1 cellular context compared by ENCODE assay signal in the genomic region with DNA sequence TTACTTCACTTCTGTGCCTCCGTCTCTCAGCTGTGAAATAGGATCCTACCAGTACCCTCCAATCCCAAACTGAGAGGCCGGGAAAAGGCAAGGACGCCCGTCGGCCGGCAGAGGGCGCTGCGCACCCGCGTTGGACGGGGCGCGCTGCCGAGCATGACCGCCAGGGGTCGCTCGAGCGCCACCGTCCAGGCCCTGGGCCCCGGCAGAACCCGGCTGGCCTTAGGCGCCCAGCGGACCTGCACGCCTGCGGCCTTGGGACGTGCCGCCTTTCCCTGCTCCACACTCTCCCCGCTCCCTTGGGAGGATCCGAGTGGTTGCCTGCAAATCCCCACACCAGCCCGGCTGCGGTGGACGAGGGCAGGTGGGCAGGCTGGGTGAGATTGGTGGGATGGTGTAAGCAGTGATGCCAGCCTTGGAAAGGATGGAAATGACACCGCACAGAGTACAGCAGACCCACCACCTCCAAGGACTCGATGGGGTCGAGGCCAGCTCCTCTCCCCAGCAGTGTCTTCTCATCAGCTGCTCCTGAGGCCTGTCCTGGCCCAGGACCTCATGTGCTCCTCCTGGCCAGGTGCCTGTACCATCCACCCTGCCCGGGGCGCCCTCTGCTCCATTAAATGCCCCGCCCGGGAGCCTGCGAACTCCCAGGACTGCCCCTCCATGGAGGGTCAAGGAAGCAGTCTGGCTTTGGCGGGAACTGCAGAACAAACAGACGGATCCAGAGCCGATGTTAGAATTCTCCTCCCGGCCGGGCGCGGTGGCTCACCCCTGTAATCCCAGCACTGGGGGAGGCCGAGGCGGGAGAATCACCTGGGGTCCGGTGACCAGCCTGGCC.
A peak's percentile ranks its signal among the peaks of the same experiment; 100 is the strongest.
TF ChIP-seq lines count a peak whose summit lies in the region.

No MANE protein-coding gene starts in this region.

TF ChIP-seq in HepG2, 621 proteins besides CTCF, POLR2A, EP300 and RAD21 (continued from another document and continues in another):
- TF ChIP-seq, protein P1, sequence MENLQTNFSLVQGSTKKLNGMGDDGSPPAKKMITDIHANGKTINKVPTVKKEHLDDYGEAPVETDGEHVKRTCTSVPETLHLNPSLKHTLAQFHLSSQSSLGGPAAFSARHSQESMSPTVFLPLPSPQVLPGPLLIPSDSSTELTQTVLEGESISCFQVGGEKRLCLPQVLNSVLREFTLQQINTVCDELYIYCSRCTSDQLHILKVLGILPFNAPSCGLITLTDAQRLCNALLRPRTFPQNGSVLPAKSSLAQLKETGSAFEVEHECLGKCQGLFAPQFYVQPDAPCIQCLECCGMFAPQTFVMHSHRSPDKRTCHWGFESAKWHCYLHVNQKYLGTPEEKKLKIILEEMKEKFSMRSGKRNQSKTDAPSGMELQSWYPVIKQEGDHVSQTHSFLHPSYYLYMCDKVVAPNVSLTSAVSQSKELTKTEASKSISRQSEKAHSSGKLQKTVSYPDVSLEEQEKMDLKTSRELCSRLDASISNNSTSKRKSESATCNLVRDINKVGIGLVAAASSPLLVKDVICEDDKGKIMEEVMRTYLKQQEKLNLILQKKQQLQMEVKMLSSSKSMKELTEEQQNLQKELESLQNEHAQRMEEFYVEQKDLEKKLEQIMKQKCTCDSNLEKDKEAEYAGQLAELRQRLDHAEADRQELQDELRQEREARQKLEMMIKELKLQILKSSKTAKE (CRISPR knock-in tag; IDR thresholded peaks at IDR 0.05; ENCODE audit: borderline replicate concordance) = no peak
- TF ChIP-seq ZNF616 (CRISPR knock-in tag; IDR thresholded peaks at IDR 0.05; ENCODE audit: low read depth) (no peak), JDP2 (CRISPR knock-in tag; IDR thresholded peaks at IDR 0.05; ENCODE audit: borderline replicate concordance) (no peak), RNF2 (conservative IDR thresholded peaks at IDR 0.05; ENCODE audit: low read depth) (no peak), FOXO1 (CRISPR knock-in tag; IDR thresholded peaks at IDR 0.05) (peak; percentile 47), ZNF335 (CRISPR knock-in tag; IDR thresholded peaks at IDR 0.05) (no peak), ELF3 (CRISPR knock-in tag; IDR thresholded peaks at IDR 0.05) (peak; percentile 63), ZNF790 (CRISPR knock-in tag; IDR thresholded peaks at IDR 0.05; ENCODE audit: borderline replicate concordance) (no peak), TCF7L2 (IDR thresholded peaks at IDR 0.05; ENCODE audit: low read depth, low read length) (no peak), ZNF749 (CRISPR knock-in tag; IDR thresholded peaks at IDR 0.05; ENCODE audit: borderline replicate concordance) (peak; percentile 18; the same call in 1 of the 2 replicates), ZFP82 (CRISPR knock-in tag; IDR thresholded peaks at IDR 0.05; ENCODE audit: borderline replicate concordance) (no peak), IKZF4 (CRISPR knock-in tag; IDR thresholded peaks at IDR 0.05; ENCODE audit: borderline replicate concordance, low read depth, not compliant biosample characterization) (no peak), ZSCAN30 (CRISPR knock-in tag; IDR thresholded peaks at IDR 0.05) (0 out of 2 replicates have a peak, but pooled peaks have one; percentile 74), ISX (CRISPR knock-in tag; conservative IDR thresholded peaks at IDR 0.05) (no peak), ZNF776 (CRISPR knock-in tag; IDR thresholded peaks at IDR 0.05) (no peak), U2AF2 (IDR thresholded peaks at IDR 0.05; ENCODE audit: low read depth, low read length) (no peak), SRSF1 (optimal IDR thresholded peaks at IDR 0.05; ENCODE audit: low read depth, low read length) (no peak), ESRRA (CRISPR knock-in tag; IDR thresholded peaks at IDR 0.05; ENCODE audit: low read depth) (no peak), KMT2A (CRISPR knock-in tag; IDR thresholded peaks at IDR 0.05) (peak; percentile 58; the same call in 1 of the 2 replicates), AGO1 (IDR thresholded peaks at IDR 0.05; ENCODE audit: low read depth, low read length, poor library complexity, severe bottlenecking) (peak; percentile 52), ZNF431 (CRISPR knock-in tag; IDR thresholded peaks at IDR 0.05; ENCODE audit: borderline replicate concordance, low read depth) (no peak; the same call in 1 of the 2 replicates), SKI (IDR thresholded peaks at IDR 0.05; ENCODE audit: partially characterized antibody) (peak; percentile 52), ZNF782 (CRISPR knock-in tag; IDR thresholded peaks at IDR 0.05; ENCODE audit: borderline replicate concordance) (peak; percentile 87; the same call in 1 of the 2 replicates), STAG1 (CRISPR knock-in tag; IDR thresholded peaks at IDR 0.05) (peak; percentile 100), DMAP1 (CRISPR knock-in tag; IDR thresholded peaks at IDR 0.05) (no peak), ARHGAP35 (CRISPR knock-in tag; IDR thresholded peaks at IDR 0.05; ENCODE audit: borderline replicate concordance) (peak; percentile 91), FOSL2 (CRISPR knock-in tag; IDR thresholded peaks at IDR 0.05) (peak; percentile 44; the same call in 1 of the 2 replicates), SRSF9 (IDR thresholded peaks at IDR 0.05; ENCODE audit: borderline replicate concordance, insufficient read depth, low read depth, low read length, poor library complexity, severe bottlenecking) (no peak), SALL1 (CRISPR knock-in tag; IDR thresholded peaks at IDR 0.05) (peak; percentile 92), ZFX (CRISPR knock-in tag; IDR thresholded peaks at IDR 0.05; ENCODE audit: low read depth) (peak; percentile 80), ETV5 (CRISPR knock-in tag; IDR thresholded peaks at IDR 0.05; ENCODE audit: borderline replicate concordance) (no peak; the same call in 1 of the 2 replicates), HOXA9 (CRISPR knock-in tag; IDR thresholded peaks at IDR 0.05; ENCODE audit: borderline replicate concordance) (no peak), GATAD1 (CRISPR knock-in tag; IDR thresholded peaks at IDR 0.05) (peak; percentile 45; the same call in 1 of the 2 replicates), TSC22D2 (CRISPR knock-in tag; IDR thresholded peaks at IDR 0.05; ENCODE audit: borderline replicate concordance) (peak; percentile 83; the same call in 1 of the 2 replicates), NCOR1 (IDR thresholded peaks at IDR 0.05; ENCODE audit: borderline replicate concordance, low read length) (no peak)
- TF ChIP-seq, protein P2, sequence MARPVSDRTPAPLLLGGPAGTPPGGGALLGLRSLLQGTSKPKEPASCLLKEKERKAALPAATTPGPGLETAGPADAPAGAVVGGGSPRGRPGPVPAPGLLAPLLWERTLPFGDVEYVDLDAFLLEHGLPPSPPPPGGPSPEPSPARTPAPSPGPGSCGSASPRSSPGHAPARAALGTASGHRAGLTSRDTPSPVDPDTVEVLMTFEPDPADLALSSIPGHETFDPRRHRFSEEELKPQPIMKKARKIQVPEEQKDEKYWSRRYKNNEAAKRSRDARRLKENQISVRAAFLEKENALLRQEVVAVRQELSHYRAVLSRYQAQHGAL (CRISPR knock-in tag; IDR thresholded peaks at IDR 0.05; ENCODE audit: not compliant biosample characterization) = no peak
- TF ChIP-seq, protein P3, sequence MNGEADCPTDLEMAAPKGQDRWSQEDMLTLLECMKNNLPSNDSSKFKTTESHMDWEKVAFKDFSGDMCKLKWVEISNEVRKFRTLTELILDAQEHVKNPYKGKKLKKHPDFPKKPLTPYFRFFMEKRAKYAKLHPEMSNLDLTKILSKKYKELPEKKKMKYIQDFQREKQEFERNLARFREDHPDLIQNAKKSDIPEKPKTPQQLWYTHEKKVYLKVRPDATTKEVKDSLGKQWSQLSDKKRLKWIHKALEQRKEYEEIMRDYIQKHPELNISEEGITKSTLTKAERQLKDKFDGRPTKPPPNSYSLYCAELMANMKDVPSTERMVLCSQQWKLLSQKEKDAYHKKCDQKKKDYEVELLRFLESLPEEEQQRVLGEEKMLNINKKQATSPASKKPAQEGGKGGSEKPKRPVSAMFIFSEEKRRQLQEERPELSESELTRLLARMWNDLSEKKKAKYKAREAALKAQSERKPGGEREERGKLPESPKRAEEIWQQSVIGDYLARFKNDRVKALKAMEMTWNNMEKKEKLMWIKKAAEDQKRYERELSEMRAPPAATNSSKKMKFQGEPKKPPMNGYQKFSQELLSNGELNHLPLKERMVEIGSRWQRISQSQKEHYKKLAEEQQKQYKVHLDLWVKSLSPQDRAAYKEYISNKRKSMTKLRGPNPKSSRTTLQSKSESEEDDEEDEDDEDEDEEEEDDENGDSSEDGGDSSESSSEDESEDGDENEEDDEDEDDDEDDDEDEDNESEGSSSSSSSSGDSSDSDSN (CRISPR knock-in tag; IDR thresholded peaks at IDR 0.05) = peak; percentile 67
- TF ChIP-seq, protein P4, sequence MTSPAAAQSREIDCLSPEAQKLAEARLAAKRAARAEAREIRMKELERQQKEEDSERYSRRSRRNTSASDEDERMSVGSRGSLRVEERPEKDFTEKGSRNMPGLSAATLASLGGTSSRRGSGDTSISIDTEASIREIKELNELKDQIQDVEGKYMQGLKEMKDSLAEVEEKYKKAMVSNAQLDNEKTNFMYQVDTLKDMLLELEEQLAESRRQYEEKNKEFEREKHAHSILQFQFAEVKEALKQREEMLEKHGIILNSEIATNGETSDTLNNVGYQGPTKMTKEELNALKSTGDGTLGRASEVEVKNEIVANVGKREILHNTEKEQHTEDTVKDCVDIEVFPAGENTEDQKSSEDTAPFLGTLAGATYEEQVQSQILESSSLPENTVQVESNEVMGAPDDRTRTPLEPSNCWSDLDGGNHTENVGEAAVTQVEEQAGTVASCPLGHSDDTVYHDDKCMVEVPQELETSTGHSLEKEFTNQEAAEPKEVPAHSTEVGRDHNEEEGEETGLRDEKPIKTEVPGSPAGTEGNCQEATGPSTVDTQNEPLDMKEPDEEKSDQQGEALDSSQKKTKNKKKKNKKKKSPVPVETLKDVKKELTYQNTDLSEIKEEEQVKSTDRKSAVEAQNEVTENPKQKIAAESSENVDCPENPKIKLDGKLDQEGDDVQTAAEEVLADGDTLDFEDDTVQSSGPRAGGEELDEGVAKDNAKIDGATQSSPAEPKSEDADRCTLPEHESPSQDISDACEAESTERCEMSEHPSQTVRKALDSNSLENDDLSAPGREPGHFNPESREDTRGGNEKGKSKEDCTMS (CRISPR knock-in tag; conservative IDR thresholded peaks at IDR 0.05) = no peak
- TF ChIP-seq, protein P5, sequence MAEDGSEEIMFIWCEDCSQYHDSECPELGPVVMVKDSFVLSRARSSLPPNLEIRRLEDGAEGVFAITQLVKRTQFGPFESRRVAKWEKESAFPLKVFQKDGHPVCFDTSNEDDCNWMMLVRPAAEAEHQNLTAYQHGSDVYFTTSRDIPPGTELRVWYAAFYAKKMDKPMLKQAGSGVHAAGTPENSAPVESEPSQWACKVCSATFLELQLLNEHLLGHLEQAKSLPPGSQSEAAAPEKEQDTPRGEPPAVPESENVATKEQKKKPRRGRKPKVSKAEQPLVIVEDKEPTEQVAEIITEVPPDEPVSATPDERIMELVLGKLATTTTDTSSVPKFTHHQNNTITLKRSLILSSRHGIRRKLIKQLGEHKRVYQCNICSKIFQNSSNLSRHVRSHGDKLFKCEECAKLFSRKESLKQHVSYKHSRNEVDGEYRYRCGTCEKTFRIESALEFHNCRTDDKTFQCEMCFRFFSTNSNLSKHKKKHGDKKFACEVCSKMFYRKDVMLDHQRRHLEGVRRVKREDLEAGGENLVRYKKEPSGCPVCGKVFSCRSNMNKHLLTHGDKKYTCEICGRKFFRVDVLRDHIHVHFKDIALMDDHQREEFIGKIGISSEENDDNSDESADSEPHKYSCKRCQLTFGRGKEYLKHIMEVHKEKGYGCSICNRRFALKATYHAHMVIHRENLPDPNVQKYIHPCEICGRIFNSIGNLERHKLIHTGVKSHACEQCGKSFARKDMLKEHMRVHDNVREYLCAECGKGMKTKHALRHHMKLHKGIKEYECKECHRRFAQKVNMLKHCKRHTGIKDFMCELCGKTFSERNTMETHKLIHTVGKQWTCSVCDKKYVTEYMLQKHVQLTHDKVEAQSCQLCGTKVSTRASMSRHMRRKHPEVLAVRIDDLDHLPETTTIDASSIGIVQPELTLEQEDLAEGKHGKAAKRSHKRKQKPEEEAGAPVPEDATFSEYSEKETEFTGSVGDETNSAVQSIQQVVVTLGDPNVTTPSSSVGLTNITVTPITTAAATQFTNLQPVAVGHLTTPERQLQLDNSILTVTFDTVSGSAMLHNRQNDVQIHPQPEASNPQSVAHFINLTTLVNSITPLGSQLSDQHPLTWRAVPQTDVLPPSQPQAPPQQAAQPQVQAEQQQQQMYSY (CRISPR knock-in tag; IDR thresholded peaks at IDR 0.05) = no peak
- TF ChIP-seq, protein P6, sequence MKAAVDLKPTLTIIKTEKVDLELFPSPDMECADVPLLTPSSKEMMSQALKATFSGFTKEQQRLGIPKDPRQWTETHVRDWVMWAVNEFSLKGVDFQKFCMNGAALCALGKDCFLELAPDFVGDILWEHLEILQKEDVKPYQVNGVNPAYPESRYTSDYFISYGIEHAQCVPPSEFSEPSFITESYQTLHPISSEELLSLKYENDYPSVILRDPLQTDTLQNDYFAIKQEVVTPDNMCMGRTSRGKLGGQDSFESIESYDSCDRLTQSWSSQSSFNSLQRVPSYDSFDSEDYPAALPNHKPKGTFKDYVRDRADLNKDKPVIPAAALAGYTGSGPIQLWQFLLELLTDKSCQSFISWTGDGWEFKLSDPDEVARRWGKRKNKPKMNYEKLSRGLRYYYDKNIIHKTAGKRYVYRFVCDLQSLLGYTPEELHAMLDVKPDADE (CRISPR knock-in tag; IDR thresholded peaks at IDR 0.05) = no peak
- TF ChIP-seq, protein P7, sequence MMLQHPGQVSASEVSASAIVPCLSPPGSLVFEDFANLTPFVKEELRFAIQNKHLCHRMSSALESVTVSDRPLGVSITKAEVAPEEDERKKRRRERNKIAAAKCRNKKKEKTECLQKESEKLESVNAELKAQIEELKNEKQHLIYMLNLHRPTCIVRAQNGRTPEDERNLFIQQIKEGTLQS (CRISPR knock-in tag; IDR thresholded peaks at IDR 0.05) = no peak
- TF ChIP-seq, protein P8, sequence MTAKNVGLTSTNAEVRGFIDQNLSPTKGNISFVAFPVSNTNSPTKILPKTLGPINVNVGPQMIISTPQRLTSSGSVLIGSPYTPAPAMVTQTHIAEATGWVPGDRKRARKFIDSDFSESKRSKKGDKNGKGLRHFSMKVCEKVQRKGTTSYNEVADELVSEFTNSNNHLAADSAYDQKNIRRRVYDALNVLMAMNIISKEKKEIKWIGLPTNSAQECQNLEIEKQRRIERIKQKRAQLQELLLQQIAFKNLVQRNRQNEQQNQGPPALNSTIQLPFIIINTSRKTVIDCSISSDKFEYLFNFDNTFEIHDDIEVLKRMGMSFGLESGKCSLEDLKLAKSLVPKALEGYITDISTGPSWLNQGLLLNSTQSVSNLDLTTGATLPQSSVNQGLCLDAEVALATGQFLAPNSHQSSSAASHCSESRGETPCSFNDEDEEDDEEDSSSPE (CRISPR knock-in tag; IDR thresholded peaks at IDR 0.05) = 0 out of 2 replicates have a peak, but pooled peaks have one; percentile 24
- TF ChIP-seq, protein P9, sequence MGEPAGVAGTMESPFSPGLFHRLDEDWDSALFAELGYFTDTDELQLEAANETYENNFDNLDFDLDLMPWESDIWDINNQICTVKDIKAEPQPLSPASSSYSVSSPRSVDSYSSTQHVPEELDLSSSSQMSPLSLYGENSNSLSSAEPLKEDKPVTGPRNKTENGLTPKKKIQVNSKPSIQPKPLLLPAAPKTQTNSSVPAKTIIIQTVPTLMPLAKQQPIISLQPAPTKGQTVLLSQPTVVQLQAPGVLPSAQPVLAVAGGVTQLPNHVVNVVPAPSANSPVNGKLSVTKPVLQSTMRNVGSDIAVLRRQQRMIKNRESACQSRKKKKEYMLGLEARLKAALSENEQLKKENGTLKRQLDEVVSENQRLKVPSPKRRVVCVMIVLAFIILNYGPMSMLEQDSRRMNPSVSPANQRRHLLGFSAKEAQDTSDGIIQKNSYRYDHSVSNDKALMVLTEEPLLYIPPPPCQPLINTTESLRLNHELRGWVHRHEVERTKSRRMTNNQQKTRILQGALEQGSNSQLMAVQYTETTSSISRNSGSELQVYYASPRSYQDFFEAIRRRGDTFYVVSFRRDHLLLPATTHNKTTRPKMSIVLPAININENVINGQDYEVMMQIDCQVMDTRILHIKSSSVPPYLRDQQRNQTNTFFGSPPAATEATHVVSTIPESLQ (CRISPR knock-in tag; conservative IDR thresholded peaks at IDR 0.05) = no peak
